9 cellular contexts compared by ENCODE assay signal in genomic region chr4:186669159-186669720, GRCh38. TPM values are rescaled to one million over a fixed set of nuclear protein-coding genes. Genes with fewer than 3 reads are reported as not detected.
DNase-seq lines count a peak whose midpoint lies in the region; ATAC-seq and TF ChIP-seq lines count a peak whose summit lies in the region.
"Had no signal": no experiment of that assay in that cellular context is flagged by ENCODE, and none has a peak within 500 bp of the region (broad histone marks: within the 10 kb centered on the region; RNA-seq: fewer than 3 reads in every experiment).

No MANE protein-coding gene starts in this region.

- TF ChIP-seq EP300 in transverse colon (IDR thresholded peaks at IDR 0.05; ENCODE audit: low read depth), result peak; percentile 86

- H3K9ac ChIP-seq in iPS-18a (ENCODE audit: low read length), result no peak overlapping the region

- H3K9me3 ChIP-seq in iPS-18a (ENCODE audit: control insufficient read depth, low read depth, low read length), result no peaks in the 10 kb centered on the region
- no peaks in the 10 kb centered on the region for H3K9me3 ChIP-seq in transverse colon
- H3K9me3 ChIP-seq: neutrophil had no signal

- TF ChIP-seq POLR2A in transverse colon (IDR thresholded peaks at IDR 0.05), result no peak

- intact Hi-C loops in transverse colon (cut with DNase I; ENCODE audit: low total_unique reads), result no loop called here

- H3K27me3 ChIP-seq in iPS-18a (ENCODE audit: control insufficient read depth, insufficient read depth, low read length) (no peaks in the 10 kb centered on the region), transverse colon (no peaks in the 10 kb centered on the region)
- H3K27me3 ChIP-seq: neutrophil had no signal

- H3K36me3 ChIP-seq in iPS-18a (ENCODE audit: control insufficient read depth, low read depth, low read length) (peaks cover 5% of the 10 kb centered on the region), transverse colon (no peaks in the 10 kb centered on the region)
- H3K36me3 ChIP-seq: neutrophil had no signal

- ATAC-seq in HG03039 (IDR thresholded peaks at IDR 0.05; ENCODE audit: unreplicated experiment) (no peak), HG03095 (IDR thresholded peaks at IDR 0.05; ENCODE audit: unreplicated experiment) (no peak)

- DNase-seq in NCI-H2171 treated with DMSO at 0.1 percent for 48 hours (lab: John Stamatoyannopoulos, UW), result peak; percentile 0
- DNase-seq in NCI-H2171 (lab: John Stamatoyannopoulos, UW), result no peak
- peak; percentile 74 for DNase-seq in astrocyte of the hippocampus (ENCODE audit: low read depth, low spot score)
- no peak for DNase-seq in transverse colon
- no peak for DNase-seq in NCI-H1436 treated with DMSO at 0.1 percent for 48 hours (lab: John Stamatoyannopoulos, UW)

- peak; percentile 31 to 54 (median 42) for TF ChIP-seq CTCF in transverse colon (IDR thresholded peaks at IDR 0.05)

- in situ Hi-C loops in transverse colon (cut with MboI; ENCODE audit: low pct_ligation_motif_present in 1 of 4, low pct_unique_long_range_greater_than_20kb in 1 of 4, low sequenced_read_pairs in 3 of 4), result no loop called here

- H3K27ac ChIP-seq in iPS-18a (ENCODE audit: low read length), result no peak overlapping the region
- peak overlapping the region in 3 of 4 donors; percentile 25 to 57 (median 37) for H3K27ac ChIP-seq in transverse colon
- H3K27ac ChIP-seq: neutrophil had no signal

- H3K4me3 ChIP-seq in iPS-18a (ENCODE audit: low read length) (peak overlapping the region; percentile 34), transverse colon (no peak overlapping the region)

- 45 to 62% methylated on average over 7 to 21 of the region's 21 CpGs for WGBS in transverse colon (ENCODE audit: low coverage in 1 of 2), 2 donors

- H3K4me1 ChIP-seq in iPS-18a (ENCODE audit: control insufficient read depth, low read depth, low read length), result peaks cover 28% of the 10 kb centered on the region
- H3K4me1 ChIP-seq in transverse colon, result peaks cover 3 to 40% (median 20%) of the 10 kb centered on the region in 4 donors

RNA-seq across cellular contexts. Expression of gene FAT1, which starts 54.4 kb away (rescaled TPM):
- 100 to 1,000 TPM; 321 to 477 (median 380) TPM for total RNA-seq in transverse colon

Comparison
In these comparisons a context has a peak if more than half of its experiments do, and no peak if none do; other contexts are left out.
1. DNase-seq: peak in NCI-H2171 treated with DMSO at 0.1 percent for 48 hours (single experiment) and astrocyte of the hippocampus (single experiment); none in NCI-H2171 (single experiment), transverse colon (single experiment) and NCI-H1436 treated with DMSO at 0.1 percent for 48 hours (single experiment).